11 cellular contexts compared by ENCODE assay signal in the genomic region with DNA sequence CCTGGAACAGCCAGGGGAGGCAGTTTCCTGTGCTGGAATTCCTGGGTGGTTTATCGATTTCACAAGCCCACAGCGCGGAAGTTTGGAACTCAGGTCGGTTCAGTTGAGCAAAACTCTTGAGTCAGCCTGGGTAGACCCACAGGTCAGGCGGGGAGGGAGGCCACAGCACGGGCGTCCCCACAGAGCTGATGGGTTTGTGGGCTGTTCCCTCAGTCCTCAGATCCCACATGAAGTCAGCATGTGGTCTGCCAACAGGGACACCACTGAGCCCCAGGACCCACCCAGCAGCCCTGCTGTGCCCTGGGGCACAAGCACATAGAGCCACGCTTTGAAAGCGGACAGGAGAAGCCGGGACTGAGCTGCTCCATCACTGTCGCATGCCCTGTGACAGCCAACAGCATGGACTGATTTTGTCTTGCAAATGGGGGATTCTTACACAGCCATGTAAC. TPM values are rescaled to one million over a fixed set of nuclear protein-coding genes. Genes with fewer than 3 reads are reported as not detected.
DNase-seq lines count a peak whose midpoint lies in the region; TF ChIP-seq lines count a peak whose summit lies in the region.
"Had no signal": no experiment of that assay in that cellular context is flagged by ENCODE, and none has a peak within 500 bp of the region (broad histone marks: within the 10 kb centered on the region; RNA-seq: fewer than 3 reads in every experiment).

No MANE protein-coding gene starts in this region.

- no peak overlapping the region for H3K27ac Mint-ChIP-seq in activated naive CD4-positive, alpha-beta T cell treated with anti-CD3 and anti-CD28 coated beads, Interleukin-2, amount 10 ng/mL, durations not matched to agents 7 days and 5 days

- no peak overlapping the region for H3K4me3 ChIP-seq in HEK293 (ENCODE audit: low read depth, low read length)

- TF ChIP-seq CTCF in GM10248 (IDR thresholded peaks at IDR 0.05; ENCODE audit: control extremely low read depth, extremely low read depth, low read depth, missing control alignments) (no peak), HEK293 (tag by site-specific recombination; IDR thresholded peaks at IDR 0.05) (no peak)

- no peak overlapping the region for H3K27ac ChIP-seq in HEK293 (ENCODE audit: extremely low read depth, low read depth, low read length)

- POLR2A ChIA-PET in GM10248 (lab: Yijun Ruan, JAX) = interaction anchor here (0.6 kb wide), 1 partner anchor 205 kb away, joined by 4 read pairs; no protein-coding TSS in a partner anchor
- POLR2A ChIA-PET in HEK293 (lab: Yijun Ruan, JAX) = no interaction called here

- H3K36me3 ChIP-seq in HEK293 (ENCODE audit: control insufficient read depth in 2 of 2, insufficient read depth in 1 of 2, low read length in 2 of 2) = no peaks in the 10 kb centered on the region

- no peaks in the 10 kb centered on the region for H3K4me1 ChIP-seq in HEK293 (ENCODE audit: control insufficient read depth, insufficient read depth, low read length)

- H3K4me1 Mint-ChIP-seq in activated naive CD4-positive, alpha-beta T cell treated with anti-CD3 and anti-CD28 coated beads, Interleukin-2, amount 10 ng/mL, durations not matched to agents 7 days and 5 days = peaks cover 16% of the 10 kb centered on the region

- DNase-seq in GM10248 (ENCODE audit: extremely low spot score) (peak; percentile 53), RPMI7951 (ENCODE audit: low read depth) (peak; percentile 94), myocyte (ENCODE audit: low read depth) (peak; percentile 88), SKM-1 treated with dmso at 0.1 percent for 144 hours (lab: John Stamatoyannopoulos, UW; ENCODE audit: unreplicated experiment) (no peak), epidermal melanocyte (ENCODE audit: insufficient read length, low spot score) (no peak), NCI-H1436 treated with DMSO at 0.1 percent for 48 hours (lab: John Stamatoyannopoulos, UW) (no peak)
- no peak for DNase-seq in activated naive CD4-positive, alpha-beta T cell treated with anti-CD3 and anti-CD28 coated beads, Interleukin-2, amount 10 ng/mL, durations not matched to agents 7 days and 5 days
- DNase-seq: stimulated activated naive CD4-positive, alpha-beta T cell treated with Interleukin-2 at 50 U/mL for 16 hours had no signal

- no peaks in the 10 kb centered on the region for H3K36me3 Mint-ChIP-seq in activated naive CD4-positive, alpha-beta T cell treated with anti-CD3 and anti-CD28 coated beads, Interleukin-2, amount 10 ng/mL, durations not matched to agents 7 days and 5 days

- H3K4me3 Mint-ChIP-seq in activated naive CD4-positive, alpha-beta T cell treated with anti-CD3 and anti-CD28 coated beads, Interleukin-2, amount 10 ng/mL, durations not matched to agents 7 days and 5 days = no peak overlapping the region
- H3K4me3 Mint-ChIP-seq: dendritic cell treated with granulocyte-macrophage colony-stimulating factor and Interleukin-4, amounts not matched to agents 40 ng/mL and 50 ng/mL, for 4 days had no signal

- peaks cover 44% of the 10 kb centered on the region for H3K27me3 Mint-ChIP-seq in activated naive CD4-positive, alpha-beta T cell treated with anti-CD3 and anti-CD28 coated beads, Interleukin-2, amount 10 ng/mL, durations not matched to agents 7 days and 5 days

- H3K9me3 Mint-ChIP-seq in activated naive CD4-positive, alpha-beta T cell treated with anti-CD3 and anti-CD28 coated beads, Interleukin-2, amount 10 ng/mL, durations not matched to agents 7 days and 5 days = no peaks in the 10 kb centered on the region
- H3K9me3 Mint-ChIP-seq: dendritic cell treated with granulocyte-macrophage colony-stimulating factor and Interleukin-4, amounts not matched to agents 40 ng/mL and 50 ng/mL, for 4 days had no signal

- no peaks in the 10 kb centered on the region for H3K9me3 ChIP-seq in HEK293 (ENCODE audit: control insufficient read depth, insufficient read depth, low read depth, low read length)

- CTCF ChIA-PET in GM10248 (lab: Yijun Ruan, JAX) (interaction anchor here (0.8 to 1.0 kb wide), 3 partner anchors 22 to 150 kb away, joined by 4 to 5 read pairs (median 4); no protein-coding TSS in a partner anchor), HEK293 (lab: Yijun Ruan, JAX) (interaction anchor here (1.0 kb wide), 1 partner anchor 30 kb away, joined by 3 read pairs; no protein-coding TSS in a partner anchor)
- CTCF ChIA-PET in activated naive CD4-positive, alpha-beta T cell treated with anti-CD3 and anti-CD28 coated beads, Interleukin-2, amount 10 ng/mL, durations not matched to agents 7 days and 5 days (lab: Charles Lee) = interaction anchor here (1.0 kb wide), 1 partner anchor 410 kb away, joined by 5 read pairs; no protein-coding TSS in a partner anchor

TF ChIP-seq in HEK293, 187 proteins besides CTCF, POLR2A, EP300 and RAD21 (continues in another document):
- TF ChIP-seq PRDM1 (tag by site-specific recombination; IDR thresholded peaks at IDR 0.05) = no peak
- peak; percentile 72 for TF ChIP-seq ZIC2 (tag by site-specific recombination; IDR thresholded peaks at IDR 0.05)
- no peak for TF ChIP-seq ZNF211 (tag by site-specific recombination; IDR thresholded peaks at IDR 0.05; ENCODE audit: low read depth)
- no peak for TF ChIP-seq HOXC10 (CRISPR knock-in tag; IDR thresholded peaks at IDR 0.05)
- TF ChIP-seq ZNF341 (tag by site-specific recombination; IDR thresholded peaks at IDR 0.05; ENCODE audit: low read depth) = peak; percentile 27; the same call in 1 of the 2 replicates
- 0 out of 2 replicates have a peak, but pooled peaks have one; percentile 8 for TF ChIP-seq GLIS1 (tag by site-specific recombination; IDR thresholded peaks at IDR 0.05)
- no peak for TF ChIP-seq PRDM2 (tag by site-specific recombination; IDR thresholded peaks at IDR 0.05; ENCODE audit: borderline replicate concordance)
- TF ChIP-seq, protein P1, sequence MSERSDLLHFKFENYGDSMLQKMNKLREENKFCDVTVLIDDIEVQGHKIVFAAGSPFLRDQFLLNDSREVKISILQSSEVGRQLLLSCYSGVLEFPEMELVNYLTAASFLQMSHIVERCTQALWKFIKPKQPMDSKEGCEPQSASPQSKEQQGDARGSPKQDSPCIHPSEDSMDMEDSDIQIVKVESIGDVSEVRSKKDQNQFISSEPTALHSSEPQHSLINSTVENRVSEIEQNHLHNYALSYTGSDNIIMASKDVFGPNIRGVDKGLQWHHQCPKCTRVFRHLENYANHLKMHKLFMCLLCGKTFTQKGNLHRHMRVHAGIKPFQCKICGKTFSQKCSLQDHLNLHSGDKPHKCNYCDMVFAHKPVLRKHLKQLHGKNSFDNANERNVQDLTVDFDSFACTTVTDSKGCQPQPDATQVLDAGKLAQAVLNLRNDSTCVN (tag by site-specific recombination; optimal IDR thresholded peaks at IDR 0.05) = no peak

RNA-seq across cellular contexts. Expression of gene BMP8A, which starts 17.4 kb away (rescaled TPM):
- not detected in 2 replicates for total RNA-seq in RPMI7951 (2014; rRNA removed; shearing (Covaris generic))
- total RNA-seq in myocyte = 0.51 and 1.7 TPM in 2 replicates
- 0.26 TPM for polyA plus RNA-seq in myocyte (2012)
- total RNA-seq: T-helper 1 cell treated with Interleukin-12 subunit alpha and Interleukin-12 subunit beta and Interleukin-4 antibody, amounts not matched to agents 30 ng/mL and 1 ng/mL, for 36 hours had no signal

Comparison
In these comparisons a context has a peak if more than half of its experiments do, and no peak if none do; other contexts are left out.
1. DNase-seq: peak in GM10248 (single experiment), RPMI7951 (single experiment) and myocyte (single experiment); none in activated naive CD4-positive, alpha-beta T cell treated with anti-CD3 and anti-CD28 coated beads, Interleukin-2, amount 10 ng/mL, durations not matched to agents 7 days and 5 days (single experiment), SKM-1 treated with dmso at 0.1 percent for 144 hours (single experiment), epidermal melanocyte (single experiment) and NCI-H1436 treated with DMSO at 0.1 percent for 48 hours (single experiment).